3 cellular contexts compared by ENCODE assay signal in the genomic region with DNA sequence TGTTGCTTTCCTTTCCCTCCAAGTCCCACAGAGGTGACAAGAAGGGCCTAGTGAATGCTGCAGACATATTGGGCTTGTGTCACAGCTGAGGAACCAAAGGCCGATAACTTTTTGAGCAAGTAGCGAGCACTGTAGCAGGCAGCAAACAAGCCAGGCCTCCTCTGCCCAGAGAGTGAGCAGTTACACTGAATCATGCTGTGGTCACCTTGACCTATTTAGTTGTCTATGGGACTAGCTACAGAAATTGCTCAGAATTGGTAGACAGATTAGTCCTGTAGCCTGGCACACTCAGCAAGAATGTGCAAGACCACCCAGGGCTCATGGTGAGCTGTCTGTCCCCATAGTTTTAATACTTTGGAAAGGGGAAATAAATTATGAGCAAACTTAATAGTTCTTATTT.
TF ChIP-seq lines count a peak whose summit lies in the region.

No MANE protein-coding gene starts in this region.

TF ChIP-seq in GM23338, 12 proteins besides CTCF, POLR2A, EP300 and RAD21:
- TF ChIP-seq, protein P1, sequence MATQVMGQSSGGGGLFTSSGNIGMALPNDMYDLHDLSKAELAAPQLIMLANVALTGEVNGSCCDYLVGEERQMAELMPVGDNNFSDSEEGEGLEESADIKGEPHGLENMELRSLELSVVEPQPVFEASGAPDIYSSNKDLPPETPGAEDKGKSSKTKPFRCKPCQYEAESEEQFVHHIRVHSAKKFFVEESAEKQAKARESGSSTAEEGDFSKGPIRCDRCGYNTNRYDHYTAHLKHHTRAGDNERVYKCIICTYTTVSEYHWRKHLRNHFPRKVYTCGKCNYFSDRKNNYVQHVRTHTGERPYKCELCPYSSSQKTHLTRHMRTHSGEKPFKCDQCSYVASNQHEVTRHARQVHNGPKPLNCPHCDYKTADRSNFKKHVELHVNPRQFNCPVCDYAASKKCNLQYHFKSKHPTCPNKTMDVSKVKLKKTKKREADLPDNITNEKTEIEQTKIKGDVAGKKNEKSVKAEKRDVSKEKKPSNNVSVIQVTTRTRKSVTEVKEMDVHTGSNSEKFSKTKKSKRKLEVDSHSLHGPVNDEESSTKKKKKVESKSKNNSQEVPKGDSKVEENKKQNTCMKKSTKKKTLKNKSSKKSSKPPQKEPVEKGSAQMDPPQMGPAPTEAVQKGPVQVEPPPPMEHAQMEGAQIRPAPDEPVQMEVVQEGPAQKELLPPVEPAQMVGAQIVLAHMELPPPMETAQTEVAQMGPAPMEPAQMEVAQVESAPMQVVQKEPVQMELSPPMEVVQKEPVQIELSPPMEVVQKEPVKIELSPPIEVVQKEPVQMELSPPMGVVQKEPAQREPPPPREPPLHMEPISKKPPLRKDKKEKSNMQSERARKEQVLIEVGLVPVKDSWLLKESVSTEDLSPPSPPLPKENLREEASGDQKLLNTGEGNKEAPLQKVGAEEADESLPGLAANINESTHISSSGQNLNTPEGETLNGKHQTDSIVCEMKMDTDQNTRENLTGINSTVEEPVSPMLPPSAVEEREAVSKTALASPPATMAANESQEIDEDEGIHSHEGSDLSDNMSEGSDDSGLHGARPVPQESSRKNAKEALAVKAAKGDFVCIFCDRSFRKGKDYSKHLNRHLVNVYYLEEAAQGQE (IDR thresholded peaks at IDR 0.05; ENCODE audit: unreplicated experiment) = no peak
- TF ChIP-seq NANOG (IDR thresholded peaks at IDR 0.05; ENCODE audit: borderline replicate concordance) = no peak

TF ChIP-seq in IMR-90, 13 proteins besides CTCF, POLR2A, EP300 and RAD21:
- TF ChIP-seq SMC3 (IDR thresholded peaks at IDR 0.05; ENCODE audit: low read depth, low read length) (no peak), MAFK (IDR thresholded peaks at IDR 0.05; ENCODE audit: low read depth, low read length) (no peak), MXI1 (IDR thresholded peaks at IDR 0.05; ENCODE audit: borderline replicate concordance, low read depth, low read length) (no peak), CHD1 (IDR thresholded peaks at IDR 0.05; ENCODE audit: low read depth, low read length) (no peak), RFX5 (IDR thresholded peaks at IDR 0.05; ENCODE audit: low read depth, low read length) (no peak), RCOR1 (IDR thresholded peaks at IDR 0.05; ENCODE audit: insufficient replicate concordance, low read length) (no peak), MAZ (IDR thresholded peaks at IDR 0.05; ENCODE audit: borderline replicate concordance, low read depth, low read length) (no peak)

TF ChIP-seq in GM12878, 131 proteins besides CTCF, POLR2A, EP300 and RAD21:
- TF ChIP-seq, protein P2, sequence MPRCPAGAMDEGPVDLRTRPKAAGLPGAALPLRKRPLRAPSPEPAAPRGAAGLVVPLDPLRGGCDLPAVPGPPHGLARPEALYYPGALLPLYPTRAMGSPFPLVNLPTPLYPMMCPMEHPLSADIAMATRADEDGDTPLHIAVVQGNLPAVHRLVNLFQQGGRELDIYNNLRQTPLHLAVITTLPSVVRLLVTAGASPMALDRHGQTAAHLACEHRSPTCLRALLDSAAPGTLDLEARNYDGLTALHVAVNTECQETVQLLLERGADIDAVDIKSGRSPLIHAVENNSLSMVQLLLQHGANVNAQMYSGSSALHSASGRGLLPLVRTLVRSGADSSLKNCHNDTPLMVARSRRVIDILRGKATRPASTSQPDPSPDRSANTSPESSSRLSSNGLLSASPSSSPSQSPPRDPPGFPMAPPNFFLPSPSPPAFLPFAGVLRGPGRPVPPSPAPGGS (IDR thresholded peaks at IDR 0.05; ENCODE audit: borderline replicate concordance, insufficient read depth, low read depth, low read length, poor library complexity, severe bottlenecking) = peak; percentile 58
- TF ChIP-seq MTA3 (IDR thresholded peaks at IDR 0.05; ENCODE audit: borderline replicate concordance, low read length) (no peak), DPF2 (IDR thresholded peaks at IDR 0.05) (no peak)
